18 cellular contexts compared by ENCODE assay signal in the genomic region with DNA sequence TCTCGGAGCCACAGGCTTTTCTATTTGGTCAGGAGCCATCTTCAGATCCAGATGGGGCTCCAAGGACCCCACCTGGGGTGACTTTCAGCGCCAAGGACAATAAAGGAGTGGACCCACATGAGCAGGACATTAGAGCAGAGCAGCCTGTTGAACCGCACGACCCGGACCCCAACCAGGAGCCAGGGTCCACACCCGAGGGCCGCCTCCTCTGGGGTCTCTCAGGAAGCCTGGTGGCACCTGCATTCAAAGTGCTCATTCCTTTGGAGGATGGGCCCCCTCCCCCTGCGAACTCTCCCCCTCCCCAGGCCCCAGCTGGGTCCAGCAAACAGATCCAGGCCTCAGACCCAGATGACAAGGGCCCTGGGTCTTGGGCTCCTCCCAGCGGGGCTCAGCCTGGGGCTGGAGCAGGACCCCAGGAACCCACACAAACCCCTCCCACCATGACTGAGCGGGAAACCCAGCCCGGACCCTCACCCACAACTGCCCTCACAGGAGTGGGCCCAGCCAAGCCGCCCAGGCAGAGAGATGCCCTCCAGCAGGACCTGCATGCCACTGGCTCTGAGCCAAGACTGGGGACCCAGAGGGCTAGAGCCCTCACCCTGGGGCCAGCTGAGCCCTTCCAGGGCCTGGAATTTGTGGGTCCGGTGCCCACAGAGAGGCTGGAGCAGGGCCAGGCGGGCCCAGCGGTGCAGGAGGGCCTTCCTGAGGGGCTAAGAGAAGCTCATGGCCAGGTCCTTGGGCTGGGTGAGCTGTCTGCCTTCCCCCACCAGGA. TPM values are rescaled to one million over a fixed set of nuclear protein-coding genes. Genes with fewer than 3 reads are reported as not detected.
"Had no signal": no experiment of that assay in that cellular context is flagged by ENCODE, and none has a peak within 500 bp of the region (broad histone marks: within the 10 kb centered on the region; RNA-seq: fewer than 3 reads in every experiment).

No MANE protein-coding gene starts in this region.

- H3K27ac ChIP-seq: coronary artery, left ventricle myocardium inferior, ovary, tibial nerve, vagina had no signal

- ATAC-seq: activated naive CD4-positive, alpha-beta T cell treated with anti-CD3 and anti-CD28 coated beads, Interleukin-2, amount 50 U/mL, for 72 hours; activated T-cell treated with anti-CD3 and anti-CD28 coated beads, Interleukin-2, amount 50 U/mL, for 72 hours had no signal

- H3K4me1 ChIP-seq: tibial nerve had no signal

- H3K27me3 ChIP-seq: ovary, tibial nerve, vagina had no signal

- DNase-seq: activated CD4-positive, alpha-beta T cell treated with anti-CD3 and anti-CD28 coated beads for 48 hours; activated CD8-positive, alpha-beta memory T cell treated with anti-CD3 and anti-CD28 coated beads, Interleukin-2, amount 50 U/mL, for 48 hours; activated gamma-delta T cell; activated T-cell treated with anti-CD3 and anti-CD28 coated beads, Interleukin-2, amount 50 U/mL, for 72 hours; caudate nucleus; effector CD4-positive, alpha-beta T cell; foreskin fibroblast; hippocampal formation; left ventricle myocardium inferior; mesenchymal stem cell; nephron progenitor cell; ovary; stimulated activated naive CD4-positive, alpha-beta T cell had no signal

- H3K9me3 ChIP-seq: left ventricle myocardium inferior, ovary, tibial nerve, vagina had no signal

- H3K36me3 ChIP-seq: left ventricle myocardium inferior, ovary, tibial nerve, vagina had no signal

- H3K4me3 ChIP-seq: coronary artery, left ventricle myocardium inferior, ovary, tibial nerve, vagina had no signal

RNA-seq across cellular contexts. Expression of gene RAB44, which starts 23.9 kb away (rescaled TPM):
- total RNA-seq: kidney epithelial cell had no signal
